In the genomic region with DNA sequence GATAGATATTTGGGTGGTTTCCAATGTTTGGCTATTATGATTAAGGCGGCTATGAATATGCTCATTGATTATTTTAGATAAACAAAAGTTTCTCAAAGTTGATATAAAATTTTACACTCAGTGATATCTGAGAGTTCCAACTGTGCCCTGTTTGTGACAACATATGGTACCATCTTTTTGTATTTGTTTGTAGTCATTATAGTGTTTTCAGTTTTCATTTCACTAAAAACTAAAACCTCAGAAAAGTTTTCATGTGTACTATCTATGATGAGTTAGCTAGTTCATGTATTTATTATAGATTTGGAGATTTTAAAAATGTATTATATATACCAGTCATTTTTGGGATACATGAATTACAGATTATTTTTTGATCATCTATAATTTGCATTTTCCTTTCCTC, we compare ENCODE assay signal across 33 cellular contexts.
"Had no signal": no experiment of that assay in that cellular context is flagged by ENCODE, and none has a peak within 500 bp of the region (broad histone marks: within the 10 kb centered on the region; RNA-seq: fewer than 3 reads in every experiment).

No MANE protein-coding gene starts in this region.

- H3K4me1 ChIP-seq: adrenal gland, ascending aorta, body of pancreas, breast epithelium had no signal

- H3K36me3 ChIP-seq: adrenal gland, ascending aorta, brain microvascular endothelial cell, breast epithelium, cardiac muscle cell had no signal

- ATAC-seq: activated naive CD4-positive, alpha-beta T cell treated with anti-CD3 and anti-CD28 coated beads, Interleukin-2, amount 50 U/mL, for 72 hours; activated naive CD8-positive, alpha-beta T cell treated with anti-CD3 and anti-CD28 coated beads, Interleukin-2, amount 50 U/mL, for 24 hours; activated T-cell treated with anti-CD3 and anti-CD28 coated beads, Interleukin-2, amount 50 U/mL, for 4 hours; activated T-cell treated with anti-CD3 and anti-CD28 coated beads, Interleukin-2, amount 50 U/mL, for 72 hours; activated T-helper 17 cell treated with anti-CD3 and anti-CD28 coated beads, Interleukin-2, amount 50 U/mL, for 72 hours; body of pancreas had no signal

- H3K4me3 ChIP-seq: adrenal gland, ascending aorta, body of pancreas, breast epithelium, cardiac muscle cell had no signal

- FAIRE-seq: astrocyte, bronchial epithelial cell had no signal

- H3K27ac ChIP-seq: adrenal gland, ascending aorta, body of pancreas, brain microvascular endothelial cell, breast epithelium, cardiac muscle cell had no signal

- DNase-seq: activated effector memory CD4-positive, alpha-beta T cell treated with anti-CD3 and anti-CD28 coated beads, Interleukin-2, amount 50 U/mL, for 16 hours; activated effector memory CD4-positive, alpha-beta T cell treated with Interleukin-2 at 50 U/mL for 16 hours; activated gamma-delta T cell; activated gamma-delta T cell treated with Interleukin-2 at 50 U/mL for 16 hours; activated naive CD4-positive, alpha-beta T cell treated with anti-CD3 and anti-CD28 coated beads for 36 hours; activated naive CD4-positive, alpha-beta T cell treated with anti-CD3 and anti-CD28 coated beads, Interleukin-2, amount 10 ng/mL, durations not matched to agents 7 days and 5 days; activated naive CD4-positive, alpha-beta T cell treated with anti-CD3 and anti-CD28 coated beads, Interleukin-2, amount 50 U/mL, for 16 hours; activated naive CD4-positive, alpha-beta T cell treated with Interleukin-2 at 50 U/mL for 16 hours; activated naive CD8-positive, alpha-beta T cell treated with anti-CD3 and anti-CD28 coated beads for 36 hours; activated naive CD8-positive, alpha-beta T cell treated with anti-CD3 and anti-CD28 coated beads, Interleukin-2, amount 10 ng/mL, durations not matched to agents 7 days and 5 days; activated naive CD8-positive, alpha-beta T cell treated with anti-CD3 and anti-CD28 coated beads, Interleukin-2, amount 50 U/mL, for 24 hours; activated T-cell treated with anti-CD3 and anti-CD28 coated beads, Interleukin-2, amount 50 U/mL, for 1 hour; activated T-cell treated with anti-CD3 and anti-CD28 coated beads, Interleukin-2, amount 50 U/mL, for 24 hours; activated T-cell treated with anti-CD3 and anti-CD28 coated beads, Interleukin-2, amount 50 U/mL, for 4 hours; activated T-cell treated with anti-CD3 and anti-CD28 coated beads, Interleukin-2, amount 50 U/mL, for 48 hours; activated T-cell treated with anti-CD3 and anti-CD28 coated beads, Interleukin-2, amount 50 U/mL, for 72 hours; adrenal gland; amniotic stem cell; amygdala; anterior cingulate cortex; aorta; body of pancreas; brain microvascular endothelial cell; caudate nucleus; central memory CD4-positive, alpha-beta T cell; cerebellar nuclear complex had no signal

- H3K9me3 ChIP-seq: ascending aorta, body of pancreas, breast epithelium had no signal

- H3K27me3 ChIP-seq: adrenal gland, ascending aorta, body of pancreas, brain microvascular endothelial cell, breast epithelium, cardiac muscle cell had no signal
